25 cellular contexts compared by ENCODE assay signal in the genomic region with DNA sequence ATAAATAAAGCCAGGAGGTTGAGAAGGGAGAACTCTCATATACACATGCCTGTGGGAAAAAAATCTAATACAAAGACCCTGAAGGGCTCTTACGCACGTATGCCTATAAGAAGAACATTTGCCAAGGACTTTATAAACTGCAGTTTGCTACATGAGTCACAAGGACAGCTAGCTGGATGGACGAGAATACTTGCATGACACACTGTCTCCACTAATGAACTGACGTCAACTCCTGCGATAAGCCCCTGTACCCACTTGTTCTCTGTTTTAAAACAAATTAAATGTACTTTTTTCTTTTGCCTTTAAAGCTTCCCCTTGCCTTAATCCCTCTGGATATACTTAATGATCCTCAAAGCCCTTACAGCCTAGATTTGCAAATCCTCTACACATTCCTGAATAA.
DNase-seq lines count a peak whose midpoint lies in the region; ATAC-seq and TF ChIP-seq lines count a peak whose summit lies in the region.
"Had no signal": no experiment of that assay in that cellular context is flagged by ENCODE, and none has a peak within 500 bp of the region (broad histone marks: within the 10 kb centered on the region; RNA-seq: fewer than 3 reads in every experiment).

No MANE protein-coding gene starts in this region.

- H3K27ac Mint-ChIP-seq in activated CD4-positive, alpha-beta T cell treated with anti-CD3 and anti-CD28 coated beads for 36 hours, result no peak overlapping the region
- H3K27ac Mint-ChIP-seq: CD14-positive monocyte, T-cell had no signal

- H3K27me3 ChIP-seq in right atrium auricular region (no peaks in the 10 kb centered on the region), foreskin keratinocyte (no peaks in the 10 kb centered on the region)
- H3K27me3 ChIP-seq: ascending aorta, gastroesophageal sphincter, vagina had no signal

- POLR2A ChIA-PET in activated CD4-positive, alpha-beta T cell treated with anti-CD3 and anti-CD28 coated beads for 36 hours (lab: Charles Lee), result no interaction called here

- H3K4me1 Mint-ChIP-seq in activated CD4-positive, alpha-beta T cell treated with anti-CD3 and anti-CD28 coated beads for 36 hours, result no peaks in the 10 kb centered on the region
- H3K4me1 Mint-ChIP-seq: CD14-positive monocyte, T-cell had no signal

- H3K4me3 ChIP-seq in right atrium auricular region, result no peak overlapping the region
- no peak overlapping the region for H3K4me3 ChIP-seq in coronary artery
- H3K4me3 ChIP-seq: ascending aorta, gastroesophageal sphincter, mucosa of descending colon, vagina had no signal

- no peaks in the 10 kb centered on the region for H3K36me3 ChIP-seq in right atrium auricular region
- H3K36me3 ChIP-seq: ascending aorta, gastroesophageal sphincter, vagina had no signal

- H3K4me3 Mint-ChIP-seq in activated CD4-positive, alpha-beta T cell treated with anti-CD3 and anti-CD28 coated beads for 36 hours, result no peak overlapping the region
- H3K4me3 Mint-ChIP-seq: CD14-positive monocyte, neural crest cell, T-cell had no signal

- H3K36me3 Mint-ChIP-seq in activated CD4-positive, alpha-beta T cell treated with anti-CD3 and anti-CD28 coated beads for 36 hours (ENCODE audit: low read depth), result no peaks in the 10 kb centered on the region
- H3K36me3 Mint-ChIP-seq: CD14-positive monocyte, T-cell had no signal

- H3K4me1 ChIP-seq in right atrium auricular region (no peaks in the 10 kb centered on the region), foreskin keratinocyte (no peaks in the 10 kb centered on the region)
- H3K4me1 ChIP-seq: ascending aorta, gastroesophageal sphincter, vagina had no signal

- H3K27me3 Mint-ChIP-seq in activated CD4-positive, alpha-beta T cell treated with anti-CD3 and anti-CD28 coated beads for 36 hours, result no peaks in the 10 kb centered on the region
- H3K27me3 Mint-ChIP-seq: T-cell had no signal

- ATAC-seq in left ventricle myocardium superior (peak; percentile 57), foreskin keratinocyte (peak; percentile 34)
- no peak for ATAC-seq in activated CD4-positive, alpha-beta T cell treated with anti-CD3 and anti-CD28 coated beads for 36 hours
- ATAC-seq: gastroesophageal sphincter, left colon, mucosa of descending colon, T-cell had no signal

- H3K9me3 Mint-ChIP-seq in activated CD4-positive, alpha-beta T cell treated with anti-CD3 and anti-CD28 coated beads for 36 hours (ENCODE audit: low read depth), result no peaks in the 10 kb centered on the region
- H3K9me3 Mint-ChIP-seq: neural crest cell had no signal

- intact Hi-C loops in left ventricle myocardium superior (cut with micrococcal nuclease), result no loop called here
- intact Hi-C loops in activated CD4-positive, alpha-beta T cell treated with anti-CD3 and anti-CD28 coated beads for 36 hours (cut with DNase I, micrococcal nuclease), result no loop called here

- H3K9me3 ChIP-seq in right atrium auricular region, result peaks cover 0 to 2% of the 10 kb centered on the region in 2 donors
- H3K9me3 ChIP-seq: ascending aorta, gastroesophageal sphincter, mucosa of descending colon, vagina had no signal

- no peak for TF ChIP-seq CTCF in right atrium auricular region (IDR thresholded peaks at IDR 0.05)
- TF ChIP-seq CTCF in foreskin keratinocyte (conservative IDR thresholded peaks at IDR 0.05), result no peak
- TF ChIP-seq CTCF in coronary artery (IDR thresholded peaks at IDR 0.05), result no peak

- H3K27ac ChIP-seq in right atrium auricular region (no peak overlapping the region), foreskin keratinocyte (no peak overlapping the region), coronary artery (no peak overlapping the region)
- H3K27ac ChIP-seq: ascending aorta, epithelial cell of prostate, gastroesophageal sphincter, KMS-11, vagina had no signal

- CTCF ChIA-PET in activated CD4-positive, alpha-beta T cell treated with anti-CD3 and anti-CD28 coated beads for 36 hours (lab: Charles Lee), result interaction anchor here (0.7 to 0.8 kb wide), 2 partner anchors 8 to 763 kb away, joined by 3 to 8 read pairs; no protein-coding TSS in a partner anchor

- DNase-seq in left ventricle myocardium superior (no peak), right atrium auricular region (ENCODE audit: low spot score) (no peak), amniotic epithelial cell (ENCODE audit: low read depth) (peak; percentile 94), foreskin keratinocyte (peak; percentile 6 to 43), GM19238 (ENCODE audit: insufficient read length, low spot score) (no peak), NCI-H2081 treated with DMSO at 0.1 percent for 48 hours (lab: John Stamatoyannopoulos, UW) (no peak), coronary artery (ENCODE audit: low spot score) (no peak)
- DNase-seq in activated CD4-positive, alpha-beta T cell treated with anti-CD3 and anti-CD28 coated beads for 36 hours, result no peak
- DNase-seq: ACHN, activated gamma-delta T cell treated with Interleukin-2 at 50 U/mL for 16 hours, left colon, mucosa of descending colon, NCI-H1092, NCI-H2081, NCI-H526 treated with DMSO at 0.1 percent for 48 hours, SHP77 treated with DMSO at 0.1 percent for 48 hours, substantia nigra, T-cell had no signal

Comparison
In these comparisons a context has a peak if more than half of its experiments do, and no peak if none do; other contexts are left out.
1. DNase-seq: peak in amniotic epithelial cell (single experiment) and foreskin keratinocyte (2 of 2); none in left ventricle myocardium superior (single experiment), right atrium auricular region (single experiment), GM19238 (single experiment), activated CD4-positive, alpha-beta T cell treated with anti-CD3 and anti-CD28 coated beads for 36 hours (single experiment), NCI-H2081 treated with DMSO at 0.1 percent for 48 hours (single experiment) and coronary artery (single experiment).